25 cellular contexts compared by ENCODE assay signal in genomic region chr12:131559517-131560516, GRCh38.
DNase-seq lines count a peak whose midpoint lies in the region; ATAC-seq and TF ChIP-seq lines count a peak whose summit lies in the region.
"Had no signal": no experiment of that assay in that cellular context is flagged by ENCODE, and none has a peak within 500 bp of the region (broad histone marks: within the 10 kb centered on the region; RNA-seq: fewer than 3 reads in every experiment).

No MANE protein-coding gene starts in this region.

- H2AFZ ChIP-seq in H9 (ENCODE audit: low read length), result no peak overlapping the region

- H3K4ac ChIP-seq in H9 (ENCODE audit: low read depth, low read length), result no peak overlapping the region
- no peak overlapping the region for H3K4ac ChIP-seq in mesendoderm (ENCODE audit: low read depth, low read length)

- no peak overlapping the region for H3K18ac ChIP-seq in H9 (ENCODE audit: insufficient read length, low read depth, low read length)
- no peak overlapping the region for H3K18ac ChIP-seq in mesendoderm (ENCODE audit: low read length)

- H3K79me2 ChIP-seq in H9 (ENCODE audit: insufficient read depth, low read length) (no peaks in the 10 kb centered on the region), mesendoderm (ENCODE audit: control insufficient read depth, insufficient read depth, low read length) (no peaks in the 10 kb centered on the region)

- no peaks in the 10 kb centered on the region; the same call in 1 of the 2 replicates for H3K27me3 Mint-ChIP-seq in H9 (ENCODE audit: low read depth)

- no peak overlapping the region for H3K4me3 ChIP-seq in mesendoderm (ENCODE audit: low read length)
- H3K4me3 ChIP-seq: adrenal gland; BLaER1 treated with 17β-estradiol and CSF1 and Interleukin-3, amounts not matched to agents 10 nM and 100 nM; cardiac muscle cell; lower lobe of right lung; tibial artery had no signal

- H3K4me2 ChIP-seq in H9 (ENCODE audit: insufficient read depth, insufficient read length, low read length) (no peak overlapping the region), mesendoderm (ENCODE audit: low read length) (no peak overlapping the region)
- H3K4me2 ChIP-seq: BLaER1 treated with 17β-estradiol and CSF1 and Interleukin-3, amounts not matched to agents 10 nM and 100 nM had no signal

- no peak overlapping the region for H3K27ac Mint-ChIP-seq in H9
- H3K27ac Mint-ChIP-seq: activated T-helper 1 cell treated with anti-CD3 and anti-CD28 coated beads, Interleukin-12 subunit alpha, Interleukin-12 subunit beta, Interleukin-2, Interleukin-4 antibody, amounts not matched to agents 30 ng/mL and 10 ng/mL and 1 ng/mL, durations not matched to agents 14 hours and 24 hours and 36 hours; immature natural killer cell; naive B cell; progenitor cell of endocrine pancreas had no signal

- no peaks in the 10 kb centered on the region for H3K9me3 Mint-ChIP-seq in H9
- H3K9me3 Mint-ChIP-seq: activated T-helper 1 cell treated with anti-CD3 and anti-CD28 coated beads, Interleukin-12 subunit alpha, Interleukin-12 subunit beta, Interleukin-2, Interleukin-4 antibody, amounts not matched to agents 30 ng/mL and 10 ng/mL and 1 ng/mL, durations not matched to agents 14 hours and 24 hours and 36 hours; immature natural killer cell had no signal

- H3K9me3 ChIP-seq in H9 (ENCODE audit: control insufficient read depth, low read depth, low read length), result no peaks in the 10 kb centered on the region
- H3K9me3 ChIP-seq: adrenal gland; BLaER1 treated with 17β-estradiol and CSF1 and Interleukin-3, amounts not matched to agents 10 nM and 100 nM; lower lobe of right lung; tibial artery had no signal

- no peaks in the 10 kb centered on the region for H3K36me3 ChIP-seq in mesendoderm (ENCODE audit: control insufficient read depth, insufficient read depth, low read length)
- H3K36me3 ChIP-seq: adrenal gland; BLaER1 treated with 17β-estradiol and CSF1 and Interleukin-3, amounts not matched to agents 10 nM and 100 nM; cardiac muscle cell; lower lobe of right lung; tibial artery had no signal

- H3K23me2 ChIP-seq in H9 (ENCODE audit: insufficient read length, low read depth, low read length, poor library complexity, severe bottlenecking), result no peaks in the 10 kb centered on the region

- H3K79me1 ChIP-seq in H9 (ENCODE audit: insufficient read depth, low read depth, low read length, poor library complexity, severe bottlenecking) (no peaks in the 10 kb centered on the region), mesendoderm (ENCODE audit: low read length) (no peaks in the 10 kb centered on the region)

- intact Hi-C loops in left cardiac atrium (cut with DNase I), result no loop called here

- no peak overlapping the region for H4K91ac ChIP-seq in H9 (ENCODE audit: insufficient read length, low read depth, low read length)

- WGBS in H9 (ENCODE audit: extremely low coverage, insufficient read length, low lambda C conversion rate), result no CpG with 5 or more reads among the region's 17 CpGs
- no CpG with 5 or more reads among the region's 17 CpGs for WGBS in mesendoderm (ENCODE audit: extremely low coverage, insufficient coverage, low lambda C conversion rate)

- H2BK5ac ChIP-seq in H9 (ENCODE audit: insufficient read length, low read length) (no peak overlapping the region), mesendoderm (ENCODE audit: low read length) (no peak overlapping the region)

- H3K36me3 Mint-ChIP-seq in H9 (ENCODE audit: insufficient read depth in 1 of 3, low read depth in 3 of 3), result no peaks in the 10 kb centered on the region; a peak in 1 of 7 replicates
- H3K36me3 Mint-ChIP-seq: immature natural killer cell, naive B cell had no signal

- H3K27me3 ChIP-seq in H9 (ENCODE audit: insufficient read depth, low read length) (no peaks in the 10 kb centered on the region), mesendoderm (ENCODE audit: insufficient read depth, low read length, poor library complexity) (no peaks in the 10 kb centered on the region)
- H3K27me3 ChIP-seq: adrenal gland; BLaER1 treated with 17β-estradiol and CSF1 and Interleukin-3, amounts not matched to agents 10 nM and 100 nM; cardiac muscle cell had no signal

- DNase-seq in DMS53 (lab: John Stamatoyannopoulos, UW) (peak; percentile 42), DMS53 treated with DMSO at 0.1 percent for 48 hours (lab: John Stamatoyannopoulos, UW; ENCODE audit: unreplicated experiment) (no peak), H9 (peak; percentile 64), RWPE1 (ENCODE audit: low spot score) (peak; percentile 8), mesendoderm (peak; percentile 49), NOMO-1 (lab: John Stamatoyannopoulos, UW; ENCODE audit: unreplicated experiment in 2 of 2) (no peak), left cardiac atrium (no peak)
- DNase-seq: 8988T; adrenal gland; DMS79 treated with DMSO at 0.1 percent for 48 hours; immature natural killer cell; lower lobe of right lung; naive B cell; NCI-H1048; NCI-H2029 treated with DMSO at 0.1 percent for 48 hours; NCI-H526; small intestine; stimulated activated CD4-positive, alpha-beta T cell treated with anti-CD3 and anti-CD28 coated beads, Interleukin-4, amount 100 ng/mL, for 4 hours; tibial artery had no signal

- H2BK15ac ChIP-seq in H9 (ENCODE audit: low read depth, low read length) (no peak overlapping the region), mesendoderm (replicated peaks; ENCODE audit: low read depth) (no peak overlapping the region)

- CTCF ChIA-PET in RWPE1 (lab: Yijun Ruan, JAX), result no interaction called here

- no peak overlapping the region for H2BK120ac ChIP-seq in H9 (ENCODE audit: low read depth, low read length, poor library complexity, severe bottlenecking)
- H2BK120ac ChIP-seq in mesendoderm (ENCODE audit: low read depth, low read length), result no peak overlapping the region

- ATAC-seq in GM19463 (IDR thresholded peaks at IDR 0.05; ENCODE audit: unreplicated experiment) (no peak), left cardiac atrium (no peak)
- ATAC-seq: esophagus mucosa, lower lobe of right lung had no signal

- H3K27ac ChIP-seq in H9 (ENCODE audit: insufficient read length, low read depth, low read length), result no peak overlapping the region
- H3K27ac ChIP-seq in RWPE1, result no peak overlapping the region
- no peak overlapping the region for H3K27ac ChIP-seq in mesendoderm (ENCODE audit: low read depth, low read length)
- H3K27ac ChIP-seq: adrenal gland; BLaER1 treated with 17β-estradiol and CSF1 and Interleukin-3, amounts not matched to agents 10 nM and 100 nM; cardiac muscle cell; lower lobe of right lung; tibial artery had no signal

- no peak overlapping the region for H2BK12ac ChIP-seq in H9 (ENCODE audit: insufficient read length, low read depth, low read length)

- H2BK20ac ChIP-seq in H9 (ENCODE audit: low read depth, low read length, poor library complexity, severe bottlenecking), result no peak overlapping the region

- H3K4me3 Mint-ChIP-seq in H9, result no peak overlapping the region
- H3K4me3 Mint-ChIP-seq: activated T-helper 1 cell treated with anti-CD3 and anti-CD28 coated beads, Interleukin-12 subunit alpha, Interleukin-12 subunit beta, Interleukin-2, Interleukin-4 antibody, amounts not matched to agents 30 ng/mL and 10 ng/mL and 1 ng/mL, durations not matched to agents 14 hours and 24 hours and 36 hours; immature natural killer cell had no signal

- H3K4me1 ChIP-seq in H9 (ENCODE audit: insufficient read depth, low read length) (no peaks in the 10 kb centered on the region), mesendoderm (ENCODE audit: control insufficient read depth, low read depth, low read length) (no peaks in the 10 kb centered on the region)
- H3K4me1 ChIP-seq: adrenal gland; BLaER1 treated with 17β-estradiol and CSF1 and Interleukin-3, amounts not matched to agents 10 nM and 100 nM; lower lobe of right lung; tibial artery had no signal

- POLR2A ChIA-PET in RWPE1 (lab: Yijun Ruan, JAX; ENCODE audit: low non-redundant PET), result no interaction called here

- H3T11ph ChIP-seq in H9 (ENCODE audit: low read length), result no peak overlapping the region

- H3K23ac ChIP-seq in H9 (ENCODE audit: insufficient read length, low read depth, low read length), result no peak overlapping the region
- H3K23ac ChIP-seq in mesendoderm (ENCODE audit: low read length), result no peak overlapping the region

- H4K5ac ChIP-seq in H9 (ENCODE audit: insufficient read length, low read depth, low read length) (no peak overlapping the region), mesendoderm (ENCODE audit: low read length) (no peak overlapping the region)

- H4K20me1 ChIP-seq in H9 (ENCODE audit: control insufficient read depth, insufficient read depth, insufficient read length), result no peaks in the 10 kb centered on the region
- H4K20me1 ChIP-seq: BLaER1 treated with 17β-estradiol and CSF1 and Interleukin-3, amounts not matched to agents 10 nM and 100 nM had no signal

- H2AK5ac ChIP-seq in H9 (ENCODE audit: insufficient read length, low read length) (no peak overlapping the region), mesendoderm (ENCODE audit: low read length) (no peak overlapping the region)

- peaks cover 5 to 6% of the 10 kb centered on the region in 2 experiments for H3K4me1 Mint-ChIP-seq in H9
- H3K4me1 Mint-ChIP-seq: naive B cell had no signal

- H3K56ac ChIP-seq in H9 (ENCODE audit: insufficient read length, low read depth, low read length) (no peak overlapping the region), mesendoderm (ENCODE audit: low read length) (no peak overlapping the region)

- TF ChIP-seq CTCF in H9 (conservative IDR thresholded peaks at IDR 0.05) (no peak), RWPE1 (conservative IDR thresholded peaks at IDR 0.05; ENCODE audit: low read depth) (no peak)

- H4K8ac ChIP-seq in H9 (replicated peaks; ENCODE audit: insufficient read length, low read depth, low read length) (no peak overlapping the region), mesendoderm (ENCODE audit: low read depth, low read length) (no peak overlapping the region)

- H3K14ac ChIP-seq in H9 (ENCODE audit: insufficient read depth, low read length), result no peak overlapping the region

- H3K9ac ChIP-seq in H9 (ENCODE audit: extremely low read depth, insufficient read length, low read length) (no peak overlapping the region), mesendoderm (ENCODE audit: low read length) (no peak overlapping the region)
- H3K9ac ChIP-seq: BLaER1 treated with 17β-estradiol and CSF1 and Interleukin-3, amounts not matched to agents 10 nM and 100 nM had no signal

Comparison
In these comparisons a context has a peak if more than half of its experiments do, and no peak if none do; other contexts are left out.
1. DNase-seq: peak in DMS53 (single experiment), H9 (single experiment), RWPE1 (single experiment) and mesendoderm (single experiment); none in DMS53 treated with DMSO at 0.1 percent for 48 hours (single experiment), NOMO-1 (0 of 2) and left cardiac atrium (single experiment).